24 cellular contexts compared by ENCODE assay signal in genomic region chr13:28220166-28220565, GRCh38.
DNase-seq lines count a peak whose midpoint lies in the region; ATAC-seq and TF ChIP-seq lines count a peak whose summit lies in the region.
"Had no signal": no experiment of that assay in that cellular context is flagged by ENCODE, and none has a peak within 500 bp of the region (broad histone marks: within the 10 kb centered on the region; RNA-seq: fewer than 3 reads in every experiment).

No MANE protein-coding gene starts in this region.

- H4K20me1 ChIP-seq in MM.1S (ENCODE audit: insufficient read depth, low read length): no peaks in the 10 kb centered on the region

- H3K4me2 ChIP-seq in MM.1S (ENCODE audit: low read depth, low read length): no peak overlapping the region
- H3K4me2 ChIP-seq: neural progenitor cell had no signal

- H3K27me3 ChIP-seq in adipocyte (replicated peaks; ENCODE audit: control insufficient read depth, insufficient read depth, low read length) (no peaks in the 10 kb centered on the region), MM.1S (replicated peaks; ENCODE audit: insufficient read depth, low read length) (no peaks in the 10 kb centered on the region), H7 (ENCODE audit: control insufficient read depth, insufficient read depth, low read length) (no peaks in the 10 kb centered on the region)
- H3K27me3 ChIP-seq: neural progenitor cell, stomach had no signal

- H2AFZ ChIP-seq in MM.1S (ENCODE audit: low read length): no peak overlapping the region
- H2AFZ ChIP-seq: neural progenitor cell had no signal

- no peak for ATAC-seq in HG03025 (IDR thresholded peaks at IDR 0.05; ENCODE audit: low FRiP score, unreplicated experiment)
- ATAC-seq in sciatic nerve: no peak
- ATAC-seq: activated T-cell treated with anti-CD3 and anti-CD28 coated beads, Interleukin-2, amount 50 U/mL, for 4 hours had no signal

- H3K4me3 ChIP-seq in adipocyte (ENCODE audit: low read length) (no peak overlapping the region), MM.1S (ENCODE audit: low read length) (no peak overlapping the region), H7 (ENCODE audit: insufficient read depth, low read depth, low read length) (no peak overlapping the region)
- H3K4me3 ChIP-seq: neural progenitor cell, prostate gland, stomach had no signal

- H3K27ac ChIP-seq in MM.1S (ENCODE audit: low read length): no peak overlapping the region
- H3K27ac ChIP-seq: neural progenitor cell, prostate gland, stomach had no signal

- H3K9me2 ChIP-seq in MM.1S (replicated peaks; ENCODE audit: insufficient read depth, low read length): no peaks in the 10 kb centered on the region

- DNase-seq in ELR (ENCODE audit: low read depth): peak; percentile 6
- peak; percentile 9 for DNase-seq in adipocyte (ENCODE audit: low read depth)
- DNase-seq in erythroblast (lab: John Stamatoyannopoulos, UW): peak; percentile 4 to 37
- DNase-seq in myocyte (ENCODE audit: low read depth): peak; percentile 4
- DNase-seq in MM.1S: no peak
- DNase-seq in H7: no peak
- DNase-seq in sciatic nerve (ENCODE audit: low spot score): no peak
- DNase-seq: activated CD4-positive, alpha-beta T cell treated with anti-CD3 and anti-CD28 coated beads for 1 hour; activated CD8-positive, alpha-beta memory T cell treated with anti-CD3 and anti-CD28 coated beads for 24 hours; activated naive CD4-positive, alpha-beta T cell treated with Interleukin-2 at 50 U/mL for 16 hours; activated T-cell treated with anti-CD3 and anti-CD28 coated beads, Interleukin-2, amount 50 U/mL, for 4 hours; aorta; DMS79 treated with DMSO at 0.1 percent for 48 hours; MV-4-11; NCI-H1694 treated with DMSO at 0.1 percent for 48 hours; NCI-H2227 treated with DMSO at 0.1 percent for 48 hours; OCI-M1; SHP77 treated with DMSO at 0.1 percent for 48 hours; stimulated activated CD4-positive, alpha-beta T cell treated with anti-CD3 and anti-CD28 coated beads, Interleukin-4, amount 100 ng/mL, for 1 hour; stomach; trophoblast cell had no signal

- TF ChIP-seq CTCF in MM.1S (IDR thresholded peaks at IDR 0.05; ENCODE audit: low read length): no peak

- H3K9ac ChIP-seq in adipocyte (ENCODE audit: low read length): no peak overlapping the region
- H3K9ac ChIP-seq in MM.1S (ENCODE audit: low read length): no peak overlapping the region
- H3K9ac ChIP-seq: neural progenitor cell had no signal

- intact Hi-C loops in sciatic nerve (cut with DNase I): no loop called here

- H3K9me3 ChIP-seq in adipocyte (ENCODE audit: control insufficient read depth, low read length): no peaks in the 10 kb centered on the region
- H3K9me3 ChIP-seq in MM.1S (replicated peaks; ENCODE audit: insufficient read depth, low read length): no peaks in the 10 kb centered on the region
- H3K9me3 ChIP-seq: prostate gland, stomach had no signal

- no peaks in the 10 kb centered on the region for H3K79me2 ChIP-seq in MM.1S (ENCODE audit: low read length)

- H3F3A ChIP-seq in MM.1S (ENCODE audit: insufficient read depth, low read length): no peaks in the 10 kb centered on the region

- no peak for TF ChIP-seq POLR2A in erythroblast (IDR thresholded peaks at IDR 0.05; ENCODE audit: low read length)

- H3K36me3 ChIP-seq in adipocyte (ENCODE audit: control insufficient read depth, insufficient read depth, low read length, severe bottlenecking): peaks cover 5% of the 10 kb centered on the region
- H3K36me3 ChIP-seq in MM.1S (replicated peaks; ENCODE audit: insufficient read depth, low read length): no peaks in the 10 kb centered on the region
- no peaks in the 10 kb centered on the region; the same call in 1 of the 2 replicates for H3K36me3 ChIP-seq in H7 (replicated peaks; ENCODE audit: control insufficient read depth, insufficient read depth, low read length)
- H3K36me3 ChIP-seq: prostate gland had no signal

- H3K4me1 ChIP-seq in adipocyte (ENCODE audit: control insufficient read depth, insufficient read depth, low read length) (no peaks in the 10 kb centered on the region), MM.1S (ENCODE audit: low read length) (no peaks in the 10 kb centered on the region)
- H3K4me1 ChIP-seq: neural progenitor cell, prostate gland had no signal

Comparison
In these comparisons a context has a peak if more than half of its experiments do, and no peak if none do; other contexts are left out.
1. DNase-seq: peak in ELR (single experiment), adipocyte (single experiment), erythroblast (2 of 2) and myocyte (single experiment); none in MM.1S (single experiment), H7 (single experiment) and sciatic nerve (single experiment).